8 cellular contexts compared by ENCODE assay signal in genomic region chr2:24359701-24360049, GRCh38. TPM values are rescaled to one million over a fixed set of nuclear protein-coding genes. Genes with fewer than 3 reads are reported as not detected.
DNase-seq lines count a peak whose midpoint lies in the region; ATAC-seq and TF ChIP-seq lines count a peak whose summit lies in the region.

No MANE protein-coding gene starts in this region.

- peaks cover 0 to 44% (median 0%) of the 10 kb centered on the region in 3 donors for H3K4me1 ChIP-seq in gastroesophageal sphincter
- H3K4me1 ChIP-seq in upper lobe of right lung = peaks cover 29% of the 10 kb centered on the region

- H3K36me3 ChIP-seq in gastroesophageal sphincter (no peaks in the 10 kb centered on the region), upper lobe of right lung (no peaks in the 10 kb centered on the region)

- ATAC-seq in GM21529 (IDR thresholded peaks at IDR 0.05; ENCODE audit: unreplicated experiment) = peak; percentile 17
- peak; percentile 20 for ATAC-seq in gastroesophageal sphincter
- ATAC-seq in upper lobe of right lung = peak; percentile 24
- no peak for ATAC-seq in GM18519 (IDR thresholded peaks at IDR 0.05; ENCODE audit: low FRiP score, unreplicated experiment)

- peaks cover 2% of the 10 kb centered on the region for H3K27me3 Mint-ChIP-seq in activated T-helper 2 cell treated with anti-CD3 and anti-CD28 coated beads, Interferon-gamma antibody, Interleukin-2, Interleukin-4, amounts not matched to agents 10 μg/mL and 5 μg/mL and 100 μg/mL, durations not matched to agents 14 hours and 24 hours and 36 hours (ENCODE audit: low read depth)

- H3K9me3 ChIP-seq in gastroesophageal sphincter (no peaks in the 10 kb centered on the region), upper lobe of right lung (no peaks in the 10 kb centered on the region)

- H3K27ac ChIP-seq in C4-2B = peak overlapping the region; percentile 94
- peak overlapping the region; percentile 87 to 99 (median 91) for H3K27ac ChIP-seq in gastroesophageal sphincter
- peak overlapping the region; percentile 97 for H3K27ac ChIP-seq in upper lobe of right lung

- no peaks in the 10 kb centered on the region for H3K27me3 ChIP-seq in gastroesophageal sphincter
- no peaks in the 10 kb centered on the region for H3K27me3 ChIP-seq in upper lobe of right lung

- H3K9me3 Mint-ChIP-seq in activated T-helper 2 cell treated with anti-CD3 and anti-CD28 coated beads, Interferon-gamma antibody, Interleukin-2, Interleukin-4, amounts not matched to agents 10 μg/mL and 5 μg/mL and 100 μg/mL, durations not matched to agents 14 hours and 24 hours and 36 hours = no peaks in the 10 kb centered on the region

- DNase-seq in NCI-H2107 (lab: John Stamatoyannopoulos, UW) (peak; percentile 33), occipital lobe (lab: John Stamatoyannopoulos, UW) (peak; percentile 22), upper lobe of right lung (peak; percentile 80)
- peak; percentile 42 for DNase-seq in activated T-helper 2 cell treated with anti-CD3 and anti-CD28 coated beads, Interferon-gamma antibody, Interleukin-2, Interleukin-4, amounts not matched to agents 10 μg/mL and 5 μg/mL and 100 μg/mL, durations not matched to agents 14 hours and 24 hours and 36 hours (ENCODE audit: low spot score)

- H3K4me3 Mint-ChIP-seq in activated T-helper 2 cell treated with anti-CD3 and anti-CD28 coated beads, Interferon-gamma antibody, Interleukin-2, Interleukin-4, amounts not matched to agents 10 μg/mL and 5 μg/mL and 100 μg/mL, durations not matched to agents 14 hours and 24 hours and 36 hours (ENCODE audit: low read depth) = peak overlapping the region; percentile 82

- intact Hi-C loops in activated T-helper 2 cell treated with anti-CD3 and anti-CD28 coated beads, Interferon-gamma antibody, Interleukin-2, Interleukin-4, amounts not matched to agents 10 μg/mL and 5 μg/mL and 100 μg/mL, durations not matched to agents 14 hours and 24 hours and 36 hours (cut with micrococcal nuclease) = loop anchor here (5.0 kb wide), 1 partner anchor 237 kb away; the partner anchor contains the start of genes FAM228B and PFN4
- intact Hi-C loops in upper lobe of right lung (cut with DNase I) = no loop called here

- H3K4me3 ChIP-seq in gastroesophageal sphincter = peak overlapping the region; percentile 88 to 98
- H3K4me3 ChIP-seq in upper lobe of right lung = peak overlapping the region; percentile 95

- 0% methylated on average over 13 of the region's 32 CpGs; no CpG with 5 or more reads in 1 of the 2 donors for WGBS in gastroesophageal sphincter (ENCODE audit: low coverage in 1 of 2), 2 donors

- H3K27ac Mint-ChIP-seq in activated T-helper 2 cell treated with anti-CD3 and anti-CD28 coated beads, Interferon-gamma antibody, Interleukin-2, Interleukin-4, amounts not matched to agents 10 μg/mL and 5 μg/mL and 100 μg/mL, durations not matched to agents 14 hours and 24 hours and 36 hours = peak overlapping the region; percentile 81

- H3K4me1 Mint-ChIP-seq in activated T-helper 2 cell treated with anti-CD3 and anti-CD28 coated beads, Interferon-gamma antibody, Interleukin-2, Interleukin-4, amounts not matched to agents 10 μg/mL and 5 μg/mL and 100 μg/mL, durations not matched to agents 14 hours and 24 hours and 36 hours (ENCODE audit: low read depth) = peaks cover 31% of the 10 kb centered on the region

- TF ChIP-seq POLR2A in gastroesophageal sphincter (IDR thresholded peaks at IDR 0.05) = no peak

- no peak for TF ChIP-seq EP300 in gastroesophageal sphincter (IDR thresholded peaks at IDR 0.05)

- H3K36me3 Mint-ChIP-seq in activated T-helper 2 cell treated with anti-CD3 and anti-CD28 coated beads, Interferon-gamma antibody, Interleukin-2, Interleukin-4, amounts not matched to agents 10 μg/mL and 5 μg/mL and 100 μg/mL, durations not matched to agents 14 hours and 24 hours and 36 hours (ENCODE audit: low read depth) = peaks cover 7% of the 10 kb centered on the region

- TF ChIP-seq CTCF in C4-2B (conservative IDR thresholded peaks at IDR 0.05) = no peak
- TF ChIP-seq CTCF in gastroesophageal sphincter (IDR thresholded peaks at IDR 0.05) = no peak
- TF ChIP-seq CTCF in upper lobe of right lung (IDR thresholded peaks at IDR 0.05) = no peak

RNA-seq across cellular contexts. Expression of gene ITSN2, which starts 0.7 kb away (rescaled TPM):
- 50.0 and 53.2 TPM in 2 replicates for total RNA-seq in activated T-helper 2 cell treated with anti-CD3 and anti-CD28 coated beads, Interferon-gamma antibody, Interleukin-2, Interleukin-4, amounts not matched to agents 10 μg/mL and 5 μg/mL and 100 μg/mL, durations not matched to agents 14 hours and 24 hours and 36 hours
- 10 to 100 TPM; 57.9 to 79.7 (median 63.4) TPM for total RNA-seq in gastroesophageal sphincter
- 29.8 TPM for total RNA-seq in occipital lobe
- 104 TPM for total RNA-seq in upper lobe of right lung

Comparison
In these comparisons a context has a peak if more than half of its experiments do, and no peak if none do; other contexts are left out.
1. DNase-seq: peak in every context shown above with its lines; median percentile 80 in upper lobe of right lung; 42 in activated T-helper 2 cell treated with anti-CD3 and anti-CD28 coated beads, Interferon-gamma antibody, Interleukin-2, Interleukin-4, amounts not matched to agents 10 μg/mL and 5 μg/mL and 100 μg/mL, durations not matched to agents 14 hours and 24 hours and 36 hours; 33 in NCI-H2107; 22 in occipital lobe.